In genomic region chr11:69726481-69726880, GRCh38 we compare ENCODE assay signal across 16 cellular contexts. TPM values are rescaled to one million over a fixed set of nuclear protein-coding genes. Genes with fewer than 3 reads are reported as not detected.
DNase-seq lines count a peak whose midpoint lies in the region; ATAC-seq lines count a peak whose summit lies in the region.
"Had no signal": no experiment of that assay in that cellular context is flagged by ENCODE, and none has a peak within 500 bp of the region (broad histone marks: within the 10 kb centered on the region; RNA-seq: fewer than 3 reads in every experiment).

No MANE protein-coding gene starts in this region.

- H3K9me3 ChIP-seq in right cardiac atrium (ENCODE audit: control insufficient read depth, low read length): no peaks in the 10 kb centered on the region
- H3K9me3 ChIP-seq in iPS-15b (ENCODE audit: control insufficient read depth, insufficient read depth, low read length): no peaks in the 10 kb centered on the region
- no peaks in the 10 kb centered on the region for H3K9me3 ChIP-seq in aorta (ENCODE audit: control insufficient read depth, low read length)
- H3K9me3 ChIP-seq: Caco-2 had no signal

- no peak overlapping the region for H3K4me3 ChIP-seq in right cardiac atrium (ENCODE audit: low read length)
- H3K4me3 ChIP-seq in Jurkat, Clone E6-1 (ENCODE audit: low read length): no peak overlapping the region
- no peak overlapping the region for H3K4me3 ChIP-seq in iPS-15b (ENCODE audit: low read depth, low read length)
- H3K4me3 ChIP-seq in aorta (ENCODE audit: low read length in 2 of 2): no peak overlapping the region

- peak overlapping the region; percentile 12 for H3K9ac ChIP-seq in iPS-15b (ENCODE audit: low read depth, low read length)

- intact Hi-C loops in Right ventricle myocardium inferior (cut with DNase I) (no loop called here), right cardiac atrium (cut with DNase I) (no loop called here), aorta (cut with DNase I) (no loop called here)

- ATAC-seq in Right ventricle myocardium inferior: no peak
- no peak for ATAC-seq in right cardiac atrium
- peak; percentile 15 for ATAC-seq in aorta (ENCODE audit: low FRiP score)
- no peak for ATAC-seq in HG03469 (IDR thresholded peaks at IDR 0.05; ENCODE audit: unreplicated experiment)
- ATAC-seq: CD8-positive, alpha-beta T cell had no signal

- WGBS in right cardiac atrium: 74% methylated on average over 18 of the region's 18 CpGs
- WGBS in aorta, 2 donors: 72 to 76% methylated on average over 18 of the region's 18 CpGs

- H3K27ac ChIP-seq in right cardiac atrium (ENCODE audit: low read length) (no peak overlapping the region), aorta (ENCODE audit: low read depth in 1 of 2, low read length in 2 of 2) (no peak overlapping the region)
- H3K27ac ChIP-seq: 22Rv1 had no signal

- DNase-seq in Right ventricle myocardium inferior (ENCODE audit: missing footprints) (peak; percentile 57), right cardiac atrium (no peak), aorta (no peak), NCI-H2171 treated with DMSO at 0.1 percent for 48 hours (lab: John Stamatoyannopoulos, UW) (no peak), NOMO-1 treated with DMSO at 0.1 percent for 48 hours (lab: John Stamatoyannopoulos, UW; ENCODE audit: unreplicated experiment) (no peak)
- peak; percentile 54 for DNase-seq in Jurkat, Clone E6-1 (ENCODE audit: low read depth, low spot score)
- DNase-seq: Caco-2; CD8-positive, alpha-beta T cell; DND-41; GDM1 had no signal

- H3K27me3 ChIP-seq in right cardiac atrium (ENCODE audit: control insufficient read depth, insufficient read depth): no peaks in the 10 kb centered on the region
- no peaks in the 10 kb centered on the region for H3K27me3 ChIP-seq in iPS-15b (ENCODE audit: control insufficient read depth, insufficient read depth, low read length)
- no peaks in the 10 kb centered on the region for H3K27me3 ChIP-seq in aorta (ENCODE audit: control insufficient read depth in 1 of 2, insufficient read depth in 2 of 2, low read length in 1 of 2)

- H3K36me3 ChIP-seq in iPS-15b (ENCODE audit: control insufficient read depth, insufficient read depth, low read length) (no peaks in the 10 kb centered on the region), aorta (ENCODE audit: control insufficient read depth in 1 of 2, insufficient read depth in 2 of 2, low read length in 1 of 2) (no peaks in the 10 kb centered on the region)

- no peaks in the 10 kb centered on the region for H3K4me1 ChIP-seq in right cardiac atrium (ENCODE audit: control insufficient read depth, insufficient read depth, low read length)
- no peaks in the 10 kb centered on the region for H3K4me1 ChIP-seq in iPS-15b (ENCODE audit: control insufficient read depth, insufficient read depth, low read length)
- no peaks in the 10 kb centered on the region for H3K4me1 ChIP-seq in aorta (ENCODE audit: control insufficient read depth in 1 of 2, insufficient read depth in 2 of 2, low read length in 2 of 2)

RNA-seq across cellular contexts. Expression of gene FGF19, which starts 22.7 kb away (rescaled TPM):
- not detected for total RNA-seq in Right ventricle myocardium inferior
- not detected for total RNA-seq in right cardiac atrium
- not detected for polyA plus RNA-seq in right cardiac atrium
- not detected for polyA plus RNA-seq in Jurkat, Clone E6-1 (2012; ENCODE audit: insufficient read depth, insufficient read length)
- not detected for total RNA-seq in aorta
- polyA plus RNA-seq in aorta: not detected
- total RNA-seq: CD8-positive, alpha-beta T cell had no signal
- polyA plus RNA-seq: BJ, CD14-positive monocyte had no signal

RNA-seq across cellular contexts. Expression of gene FGF4, which starts 48.7 kb away (rescaled TPM):
- total RNA-seq in Right ventricle myocardium inferior (not detected), right cardiac atrium (not detected), aorta (not detected)
- polyA plus RNA-seq in right cardiac atrium (not detected), aorta (under 1 TPM in 1 of 2 donors, not detected in 1; 0.13 TPM)
- polyA plus RNA-seq in Jurkat, Clone E6-1 (2012; ENCODE audit: insufficient read depth, insufficient read length): not detected
- total RNA-seq: A673; Caco-2; CD8-positive, alpha-beta T cell had no signal
- polyA plus RNA-seq: BJ, CD14-positive monocyte had no signal

RNA-seq across cellular contexts. Expression of gene LTO1, which starts 51.3 kb away (rescaled TPM):
- total RNA-seq in Right ventricle myocardium inferior (9.2 TPM), right cardiac atrium (10 to 100 TPM in 3 of 4 donors, 1 to 10 TPM in 1; 8.7 to 13.6 (median 10.6) TPM), aorta (10 to 100 TPM; 20.7 to 34.5 TPM)
- polyA plus RNA-seq in right cardiac atrium (10.1 TPM), aorta (10 to 100 TPM in 1 of 2 donors, 1 to 10 TPM in 1; 4.6 to 32.6 TPM)
- 19.2 TPM for polyA plus RNA-seq in Jurkat, Clone E6-1 (2012; ENCODE audit: insufficient read depth, insufficient read length)

Comparison
In these comparisons a context has a peak if more than half of its experiments do, and no peak if none do; other contexts are left out.
1. DNase-seq: peak in Right ventricle myocardium inferior (single experiment) and Jurkat, Clone E6-1 (single experiment); none in right cardiac atrium (0 of 3), aorta (0 of 2), NCI-H2171 treated with DMSO at 0.1 percent for 48 hours (single experiment) and NOMO-1 treated with DMSO at 0.1 percent for 48 hours (single experiment).